In the genomic region with DNA sequence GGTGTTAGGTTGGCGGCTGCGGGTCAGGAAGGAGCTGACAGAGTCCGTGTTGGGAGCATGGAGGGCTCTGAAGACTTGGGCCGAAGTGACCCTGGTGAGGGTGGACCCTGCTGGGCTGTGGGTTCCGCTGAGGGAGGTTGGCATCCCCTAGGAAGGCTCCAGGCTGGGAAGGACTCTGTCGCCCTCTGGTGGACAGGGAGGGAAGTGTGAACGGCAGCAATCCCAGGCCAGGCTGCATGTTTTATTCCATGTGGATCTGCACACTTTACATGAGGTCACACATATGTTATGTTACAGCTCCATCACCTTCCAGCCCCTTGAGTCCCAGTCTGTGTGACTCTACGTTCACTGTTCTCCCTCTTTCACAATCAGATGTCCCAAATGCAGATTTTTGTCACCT, we compare ENCODE assay signal across 11 cellular contexts. TPM values are rescaled to one million over a fixed set of nuclear protein-coding genes. Genes with fewer than 3 reads are reported as not detected.
A peak's percentile ranks its signal among the peaks of the same experiment; 100 is the strongest.
DNase-seq lines count a peak whose midpoint lies in the region; ATAC-seq and TF ChIP-seq lines count a peak whose summit lies in the region.
"Not testable (repeated sequence)": the region's sequence is repeated elsewhere in the genome, so short reads cannot be mapped to it uniquely, and the experiment has no call there.
"Had no signal": no experiment of that assay in that cellular context is flagged by ENCODE, and none has a peak within 500 bp of the region (broad histone marks: within the 10 kb centered on the region; RNA-seq: fewer than 3 reads in every experiment).

No MANE protein-coding gene starts in this region.

- not testable (repeated sequence) for TF ChIP-seq POLR2A in Peyer's patch (IDR thresholded peaks at IDR 0.05); heart left ventricle (IDR thresholded peaks at IDR 0.05)

- CTCF ChIA-PET in A673 (lab: Charles Lee): interaction anchor here (0.7 kb wide), 1 partner anchor 105 kb away, joined by 6 read pairs; no protein-coding TSS in a partner anchor

- not testable (repeated sequence) for H3K4me1 ChIP-seq in A673 (ENCODE audit: insufficient read depth, low read length, poor library complexity, severe bottlenecking); Peyer's patch; heart left ventricle; osteoblast (ENCODE audit: insufficient read depth, low read length)

- not testable (repeated sequence) for H4K20me1 ChIP-seq in osteoblast (ENCODE audit: insufficient read depth, low read length)

- not testable (repeated sequence) for H3K9me3 ChIP-seq in A673 (ENCODE audit: low read depth, low read length, poor library complexity, severe bottlenecking); Peyer's patch; heart left ventricle; osteoblast (ENCODE audit: low read depth, low read length)

- 39 to 45% (median 40%) methylated on average over 8 of the region's 8 CpGs; no CpG with 5 or more reads in 1 of the 4 donors for WGBS in heart left ventricle, 4 donors

- POLR2A ChIA-PET in A673 (lab: Charles Lee; ENCODE audit: low non-redundant PET): not testable (repeated sequence)

- not testable (repeated sequence) for H2AFZ ChIP-seq in osteoblast (ENCODE audit: low read length)

- H3K36me3 ChIP-seq in A673 (ENCODE audit: insufficient read depth, low read length, poor library complexity, severe bottlenecking); GM06990 (ENCODE audit: control insufficient read depth, insufficient read depth, low read length); Peyer's patch; heart left ventricle; osteoblast (ENCODE audit: insufficient read depth, low read length): not testable (repeated sequence)

- not testable (repeated sequence) for H3K4me2 ChIP-seq in osteoblast (ENCODE audit: insufficient read depth, low read length)

- not testable (repeated sequence) for BruUV-seq in A673 (replicated peaks; lab: Mats Ljungman, UMichigan)

- H3K4me3 ChIP-seq in A673 (ENCODE audit: low read depth, low read length, poor library complexity, severe bottlenecking); GM06990 (replicated peaks; ENCODE audit: low read depth, low read length); Jurkat, Clone E6-1 (ENCODE audit: low read length); Peyer's patch; heart left ventricle; osteoblast (ENCODE audit: insufficient read depth, low read length): not testable (repeated sequence)

- H3K27me3 ChIP-seq in A673 (replicated peaks; ENCODE audit: insufficient read depth, low read depth, low read length, poor library complexity); GM06990 (replicated peaks; ENCODE audit: control insufficient read depth, insufficient read depth, low read length); Peyer's patch; heart left ventricle; osteoblast (ENCODE audit: insufficient read depth, low read length): not testable (repeated sequence)

- H3K79me2 ChIP-seq in osteoblast (ENCODE audit: insufficient read depth, low read length): not testable (repeated sequence)

- peak; percentile 53 for TF ChIP-seq CTCF in A673 (conservative IDR thresholded peaks at IDR 0.05; ENCODE audit: low read depth, low read length)
- TF ChIP-seq CTCF in GM06990 (IDR thresholded peaks at IDR 0.05; ENCODE audit: insufficient read depth, low read length, poor library complexity, severe bottlenecking): peak; percentile 67
- TF ChIP-seq CTCF in Peyer's patch (IDR thresholded peaks at IDR 0.05): peak in 4 of 6 experiments; percentile 11 to 18 (median 14)
- peak in 7 of 12 donors; percentile 17 to 50 (median 42) for TF ChIP-seq CTCF in heart left ventricle (IDR thresholded peaks at IDR 0.05)
- peak; percentile 53 for TF ChIP-seq CTCF in osteoblast (IDR thresholded peaks at IDR 0.05; ENCODE audit: extremely low read depth, low read depth, low read length)

- not testable (repeated sequence) for ATAC-seq in heart left ventricle

- H3K27ac ChIP-seq in A673 (ENCODE audit: low read depth, low read length, poor library complexity, severe bottlenecking); Peyer's patch; heart left ventricle; osteoblast (ENCODE audit: low read depth, low read length): not testable (repeated sequence)

- intact Hi-C loops in A673 (cut with micrococcal nuclease; ENCODE audit: unreplicated experiment); heart left ventricle (cut with DNase I): not testable (repeated sequence)

- DNase-seq in A673 (ENCODE audit: low spot score) (peak; percentile 12), cerebellar cortex (ENCODE audit: low spot score) (peak; percentile 51)
- not testable (repeated sequence) for DNase-seq in GM06990 (ENCODE audit: extremely low read depth, insufficient read length); Peyer's patch; heart left ventricle; osteoblast (ENCODE audit: insufficient read length, low spot score, missing footprints)
- DNase-seq in Jurkat, Clone E6-1 (ENCODE audit: low read depth, low spot score): peak; percentile 7
- peak; percentile 30 for DNase-seq in activated naive CD4-positive, alpha-beta T cell treated with Interleukin-2 at 50 U/mL for 16 hours

RNA-seq across cellular contexts. Expression of gene PSG4, which starts 1.7 kb away (rescaled TPM):
- total RNA-seq in A673 (2021) (not detected in 2 replicates), Peyer's patch (not detected), heart left ventricle (not detected), osteoblast (under 0.01 and 1.1 TPM in 2 replicates)
- not detected for polyA plus RNA-seq in Jurkat, Clone E6-1 (2012; ENCODE audit: insufficient read depth, insufficient read length)
- not detected for polyA plus RNA-seq in heart left ventricle
- total RNA-seq: epithelial cell of proximal tubule, mesenteric fat pad had no signal
- polyA plus RNA-seq: urinary bladder had no signal

RNA-seq across cellular contexts. Expression of gene PSG5, which starts 20.8 kb away (rescaled TPM):
- total RNA-seq in A673 (2021): not detected in 2 replicates
- not detected for polyA plus RNA-seq in Jurkat, Clone E6-1 (2012; ENCODE audit: insufficient read depth, insufficient read length)
- total RNA-seq in Peyer's patch: not detected
- not detected for total RNA-seq in heart left ventricle
- polyA plus RNA-seq in heart left ventricle: not detected
- 1.4 and 11.8 TPM in 2 replicates for total RNA-seq in osteoblast
- total RNA-seq: mesenteric fat pad, urinary bladder had no signal
- polyA plus RNA-seq: urinary bladder had no signal

Comparison
In these comparisons a context has a peak if more than half of its experiments do, and no peak if none do; other contexts are left out.
1. CTCF ChIP-seq: peak in every context shown above with its lines; median percentile 67 in GM06990; 53 in A673; 53 in osteoblast; 42 in heart left ventricle; 14 in Peyer's patch.